Comparison of ENCODE assay signal across 24 cellular contexts in genomic region chr19:57441979-57442752, GRCh38. TPM values are rescaled to one million over a fixed set of nuclear protein-coding genes. Genes with fewer than 3 reads are reported as not detected.
"Had no signal": no experiment of that assay in that cellular context is flagged by ENCODE, and none has a peak within 500 bp of the region (broad histone marks: within the 10 kb centered on the region; RNA-seq: fewer than 3 reads in every experiment).

No MANE protein-coding gene starts in this region.

- H3K27me3 Mint-ChIP-seq: activated CD4-positive, alpha-beta memory T cell treated with anti-CD3 and anti-CD28 coated beads for 36 hours; activated CD4-positive, alpha-beta T cell treated with anti-CD3 and anti-CD28 coated beads, Interleukin-2, amount 10 ng/mL, durations not matched to agents 7 days and 5 days; activated naive CD8-positive, alpha-beta T cell treated with anti-CD3 and anti-CD28 coated beads, Interleukin-2, amount 50 U/mL, for 24 hours had no signal

- H3K27me3 ChIP-seq: ascending aorta, body of pancreas, MG63, Peyer's patch had no signal

- H3K27ac Mint-ChIP-seq: activated CD4-positive, alpha-beta memory T cell treated with anti-CD3 and anti-CD28 coated beads for 36 hours; activated CD4-positive, alpha-beta T cell treated with anti-CD3 and anti-CD28 coated beads, Interleukin-2, amount 10 ng/mL, durations not matched to agents 7 days and 5 days; activated naive CD8-positive, alpha-beta T cell treated with anti-CD3 and anti-CD28 coated beads, Interleukin-2, amount 50 U/mL, for 24 hours; T-helper 1 cell treated with Interleukin-12 subunit alpha and Interleukin-12 subunit beta and Interleukin-4 antibody, amounts not matched to agents 30 μg/mL and 1 μg/mL, for 36 hours had no signal

- ATAC-seq: activated naive CD4-positive, alpha-beta T cell treated with anti-CD3 and anti-CD28 coated beads, Interleukin-2, amount 50 U/mL, for 72 hours; activated naive CD8-positive, alpha-beta T cell treated with anti-CD3 and anti-CD28 coated beads, Interleukin-2, amount 50 U/mL, for 24 hours; activated T-cell treated with anti-CD3 and anti-CD28 coated beads, Interleukin-2, amount 50 U/mL, for 4 hours; body of pancreas had no signal

- H3K4me1 ChIP-seq: ascending aorta, body of pancreas, Peyer's patch had no signal

- H3K4me3 Mint-ChIP-seq: activated CD4-positive, alpha-beta memory T cell treated with anti-CD3 and anti-CD28 coated beads for 36 hours; activated CD4-positive, alpha-beta T cell treated with anti-CD3 and anti-CD28 coated beads, Interleukin-2, amount 10 ng/mL, durations not matched to agents 7 days and 5 days; activated naive CD8-positive, alpha-beta T cell treated with anti-CD3 and anti-CD28 coated beads, Interleukin-2, amount 50 U/mL, for 24 hours; activated T-cell treated with anti-CD3 and anti-CD28 coated beads, Interleukin-2, amount 50 U/mL, for 4 hours; T-helper 1 cell treated with Interleukin-12 subunit alpha and Interleukin-12 subunit beta and Interleukin-4 antibody, amounts not matched to agents 30 μg/mL and 1 μg/mL, for 36 hours had no signal

- H3K4me3 ChIP-seq: ascending aorta, body of pancreas, MG63, Peyer's patch had no signal

- DNase-seq: activated CD4-positive, alpha-beta memory T cell treated with anti-CD3 and anti-CD28 coated beads for 36 hours; activated CD4-positive, alpha-beta T cell treated with anti-CD3 and anti-CD28 coated beads, Interleukin-2, amount 10 ng/mL, durations not matched to agents 7 days and 5 days; activated CD4-positive, CD25-positive, alpha-beta regulatory T cell; activated CD8-positive, alpha-beta memory T cell treated with anti-CD3 and anti-CD28 coated beads for 24 hours; activated effector memory CD4-positive, alpha-beta T cell treated with anti-CD3 and anti-CD28 coated beads, Interleukin-2, amount 50 U/mL, for 16 hours; activated naive CD4-positive, alpha-beta T cell treated with Interleukin-2 at 50 U/mL for 16 hours; activated naive CD8-positive, alpha-beta T cell treated with anti-CD3 and anti-CD28 coated beads, Interleukin-2, amount 50 U/mL, for 24 hours; activated T-cell treated with anti-CD3 and anti-CD28 coated beads, Interleukin-2, amount 50 U/mL, for 4 hours; amniotic stem cell; body of pancreas; MG63; NCI-H1105; NCI-H1436; NCI-H1694 treated with DMSO at 0.1 percent for 48 hours; NCI-H2081; NCI-H510A treated with DMSO at 0.1 percent for 48 hours; NCI-H69; Peyer's patch; SHP77 treated with DMSO at 0.1 percent for 48 hours had no signal

- H3K27ac ChIP-seq: ascending aorta, body of pancreas, Peyer's patch, RWPE1, VCaP had no signal

- H3K4me1 Mint-ChIP-seq: activated CD4-positive, alpha-beta T cell treated with anti-CD3 and anti-CD28 coated beads, Interleukin-2, amount 10 ng/mL, durations not matched to agents 7 days and 5 days; activated naive CD8-positive, alpha-beta T cell treated with anti-CD3 and anti-CD28 coated beads, Interleukin-2, amount 50 U/mL, for 24 hours had no signal

RNA-seq across cellular contexts. Expression of gene VN1R1, which starts 14.8 kb away (rescaled TPM):
- total RNA-seq: ascending aorta had no signal
